ENCODE assay signal across 8 cellular contexts in genomic region chr5:143229896-143230675, GRCh38.
DNase-seq lines count a peak whose midpoint lies in the region; ATAC-seq and TF ChIP-seq lines count a peak whose summit lies in the region.

No MANE protein-coding gene starts in this region.

- peak; percentile 93 for ATAC-seq in HG03064 (IDR thresholded peaks at IDR 0.05; ENCODE audit: low read depth, unreplicated experiment)
- peak; percentile 44 to 78 (median 68) for ATAC-seq in heart left ventricle

- H3K9me3 ChIP-seq in CD4-positive, alpha-beta memory T cell (ENCODE audit: control insufficient read depth in 1 of 2, low read length in 2 of 2) = no peaks in the 10 kb centered on the region
- H3K9me3 ChIP-seq in heart left ventricle (no peaks in the 10 kb centered on the region), subcutaneous abdominal adipose tissue (ENCODE audit: control insufficient read depth in 5 of 5, low read length in 5 of 5) (no peaks in the 10 kb centered on the region)

- whole genome bisulfite sequencing in heart left ventricle, 4 donors = 60 to 67% (median 65%) methylated on average over 10 of the region's 10 CpGs

- peak overlapping the region; percentile 60 to 81 (median 79) for H3K4me3 Mint-ChIP-seq in CD4-positive, alpha-beta memory T cell
- peak overlapping the region; percentile 29 for H3K4me3 Mint-ChIP-seq in T-helper 1 cell treated with Interleukin-12 subunit alpha and Interleukin-12 subunit beta and Interleukin-4 antibody, amounts not matched to agents 30 μg/mL and 1 μg/mL, for 36 hours
- H3K4me3 Mint-ChIP-seq in HFFc6 = no peak overlapping the region; the same call in 1 of the 2 replicates

- POLR2A ChIA-PET in CD4-positive, alpha-beta memory T cell (lab: Charles Lee; ENCODE audit: partially characterized antibody) = interaction anchor here (1.2 to 3.2 kb wide), 4 partner anchors 9 to 227 kb away, joined by 3 to 15 read pairs (median 6); no protein-coding TSS in a partner anchor

- TF ChIP-seq CTCF in heart left ventricle (IDR thresholded peaks at IDR 0.05) (no peak), HFFc6 (IDR thresholded peaks at IDR 0.05) (no peak)

- peak; percentile 36 for TF ChIP-seq POLR2A in GM18951 (IDR thresholded peaks at IDR 0.05; ENCODE audit: extremely low read depth, insufficient read depth, insufficient read length)
- TF ChIP-seq POLR2A in heart left ventricle (IDR thresholded peaks at IDR 0.05) = no peak

- CTCF ChIA-PET in CD4-positive, alpha-beta memory T cell (lab: Charles Lee; ENCODE audit: partially characterized antibody) = no interaction called here

- in situ Hi-C loops in GM18951 (cut with MboI; ENCODE audit: low sequenced_read_pairs, unreplicated experiment) = loop anchor here (5.0 to 10.0 kb wide), 2 partner anchors 48 to 155 kb away; no protein-coding TSS in a partner anchor

- peaks cover 28% of the 10 kb centered on the region for H3K4me1 ChIP-seq in CD4-positive, alpha-beta memory T cell (ENCODE audit: insufficient read depth, low read length)
- H3K4me1 ChIP-seq in heart left ventricle (peaks cover 0 to 25% (median 11%) of the 10 kb centered on the region in 12 donors), subcutaneous abdominal adipose tissue (ENCODE audit: control insufficient read depth in 5 of 5, insufficient read depth in 5 of 5, low read length in 5 of 5) (peaks cover 6 to 20% (median 14%) of the 10 kb centered on the region in 5 donors)

- H3K27ac ChIP-seq in CD4-positive, alpha-beta memory T cell (ENCODE audit: low read depth, low read length) = peak overlapping the region; percentile 57
- H3K27ac ChIP-seq in heart left ventricle = no peak overlapping the region
- peak overlapping the region; percentile 27 for H3K27ac ChIP-seq in subcutaneous abdominal adipose tissue (ENCODE audit: low read depth, low read length)

- H3K36me3 Mint-ChIP-seq in CD4-positive, alpha-beta memory T cell = no peaks in the 10 kb centered on the region
- peaks cover 13% of the 10 kb centered on the region for H3K36me3 Mint-ChIP-seq in T-helper 1 cell treated with Interleukin-12 subunit alpha and Interleukin-12 subunit beta and Interleukin-4 antibody, amounts not matched to agents 30 μg/mL and 1 μg/mL, for 36 hours (ENCODE audit: low read depth)
- no peaks in the 10 kb centered on the region for H3K36me3 Mint-ChIP-seq in HFFc6 (ENCODE audit: low read depth)

- DNase-seq in CD4-positive, alpha-beta memory T cell = peak; percentile 54 to 71 (median 67)
- DNase-seq in heart left ventricle (peak in 1 of 5 donors; percentile 39), HFFc6 (no peak), CD1c-positive myeloid dendritic cell (ENCODE audit: extremely low spot score) (no peak)

- peaks cover 18 to 37% (median 33%) of the 10 kb centered on the region in 4 donors for H3K4me1 Mint-ChIP-seq in CD4-positive, alpha-beta memory T cell
- H3K4me1 Mint-ChIP-seq in T-helper 1 cell treated with Interleukin-12 subunit alpha and Interleukin-12 subunit beta and Interleukin-4 antibody, amounts not matched to agents 30 μg/mL and 1 μg/mL, for 36 hours (ENCODE audit: low read depth) = peaks cover 35% of the 10 kb centered on the region
- H3K4me1 Mint-ChIP-seq in HFFc6 (ENCODE audit: low read depth) = peaks cover 40% of the 10 kb centered on the region

- H3K4me3 ChIP-seq in CD4-positive, alpha-beta memory T cell (ENCODE audit: low read length in 2 of 2) = peak overlapping the region in 1 of 2 donors; percentile 31
- no peak overlapping the region for H3K4me3 ChIP-seq in heart left ventricle
- peak overlapping the region in 3 of 5 donors; percentile 10 to 40 (median 11) for H3K4me3 ChIP-seq in subcutaneous abdominal adipose tissue (ENCODE audit: low read depth in 1 of 5, low read length in 5 of 5)

- intact Hi-C loops in CD4-positive, alpha-beta memory T cell (cut with micrococcal nuclease) = loop anchor here (1.0 to 10.0 kb wide), 2 partner anchors 8 to 595 kb away; no protein-coding TSS in a partner anchor
- intact Hi-C loops in heart left ventricle (cut with DNase I) = loop anchor here in 2 of 10 donors (10.0 kb wide), 2 partner anchors 45 to 165 kb away; no protein-coding TSS in a partner anchor

- H3K27ac Mint-ChIP-seq in CD4-positive, alpha-beta memory T cell = peak overlapping the region; percentile 69 to 97 (median 88)
- peak overlapping the region; percentile 84 for H3K27ac Mint-ChIP-seq in T-helper 1 cell treated with Interleukin-12 subunit alpha and Interleukin-12 subunit beta and Interleukin-4 antibody, amounts not matched to agents 30 μg/mL and 1 μg/mL, for 36 hours
- no peak overlapping the region for H3K27ac Mint-ChIP-seq in HFFc6

- no peaks in the 10 kb centered on the region for H3K36me3 ChIP-seq in CD4-positive, alpha-beta memory T cell (ENCODE audit: insufficient read depth, low read length)
- H3K36me3 ChIP-seq in heart left ventricle = peaks cover 0 to 1% (median 0%) of the 10 kb centered on the region in 9 donors
- no peaks in the 10 kb centered on the region for H3K36me3 ChIP-seq in subcutaneous abdominal adipose tissue (ENCODE audit: control insufficient read depth in 5 of 5, insufficient read depth in 5 of 5, low read length in 5 of 5)

- H3K27me3 Mint-ChIP-seq in CD4-positive, alpha-beta memory T cell = no peaks in the 10 kb centered on the region
- no peaks in the 10 kb centered on the region for H3K27me3 Mint-ChIP-seq in T-helper 1 cell treated with Interleukin-12 subunit alpha and Interleukin-12 subunit beta and Interleukin-4 antibody, amounts not matched to agents 30 μg/mL and 1 μg/mL, for 36 hours (ENCODE audit: low read depth)
- H3K27me3 Mint-ChIP-seq in HFFc6 (ENCODE audit: insufficient read depth) = no peaks in the 10 kb centered on the region

- H3K27me3 ChIP-seq in CD4-positive, alpha-beta memory T cell (ENCODE audit: insufficient read depth, low read length) = no peaks in the 10 kb centered on the region
- H3K27me3 ChIP-seq in heart left ventricle = no peaks in the 10 kb centered on the region
- H3K27me3 ChIP-seq in subcutaneous abdominal adipose tissue (ENCODE audit: control insufficient read depth in 5 of 5, insufficient read depth in 4 of 5, low read length in 5 of 5) = no peaks in the 10 kb centered on the region

- H3K9me3 Mint-ChIP-seq in CD4-positive, alpha-beta memory T cell = no peaks in the 10 kb centered on the region
- H3K9me3 Mint-ChIP-seq in T-helper 1 cell treated with Interleukin-12 subunit alpha and Interleukin-12 subunit beta and Interleukin-4 antibody, amounts not matched to agents 30 μg/mL and 1 μg/mL, for 36 hours = peaks cover 3% of the 10 kb centered on the region
- H3K9me3 Mint-ChIP-seq in HFFc6 = no peaks in the 10 kb centered on the region

- H3K9ac ChIP-seq in subcutaneous abdominal adipose tissue (ENCODE audit: low read length in 5 of 5) = no peak overlapping the region

Comparison
In these comparisons a context has a peak if more than half of its experiments do, and no peak if none do; other contexts are left out.
1. DNase-seq: peak in CD4-positive, alpha-beta memory T cell (5 of 5); none in HFFc6 (single experiment) and CD1c-positive myeloid dendritic cell (single experiment).
2. H3K27ac ChIP-seq: peak in CD4-positive, alpha-beta memory T cell (single experiment) and subcutaneous abdominal adipose tissue (single experiment); none in heart left ventricle (0 of 12).
3. H3K4me3 ChIP-seq: peak in subcutaneous abdominal adipose tissue (3 of 5); none in heart left ventricle (0 of 12).